15 cellular contexts compared by ENCODE assay signal in genomic region chr2:127643698-127644660, GRCh38. TPM values are rescaled to one million over a fixed set of nuclear protein-coding genes. Genes with fewer than 3 reads are reported as not detected.
DNase-seq lines count a peak whose midpoint lies in the region; ATAC-seq and TF ChIP-seq lines count a peak whose summit lies in the region.
"Had no signal": no experiment of that assay in that cellular context is flagged by ENCODE, and none has a peak within 500 bp of the region (broad histone marks: within the 10 kb centered on the region; RNA-seq: fewer than 3 reads in every experiment).

No MANE protein-coding gene starts in this region.

- no peaks in the 10 kb centered on the region for H3K27me3 ChIP-seq in tibial nerve
- H3K27me3 ChIP-seq: vagina had no signal

- H3K4me3 ChIP-seq in tibial nerve = no peak overlapping the region
- H3K4me3 ChIP-seq: vagina had no signal

- H3K4me3 Mint-ChIP-seq in activated naive CD4-positive, alpha-beta T cell treated with anti-CD3 and anti-CD28 coated beads, Interleukin-2, amount 50 U/mL, for 24 hours = no peak overlapping the region
- no peak overlapping the region for H3K4me3 Mint-ChIP-seq in activated T-helper 2 cell treated with anti-CD3 and anti-CD28 coated beads, Interferon-gamma antibody, Interleukin-2, Interleukin-4, amounts not matched to agents 10 μg/mL and 5 μg/mL and 100 μg/mL, durations not matched to agents 14 hours and 24 hours and 36 hours (ENCODE audit: low read depth)
- no peak overlapping the region for H3K4me3 Mint-ChIP-seq in memory B cell

- no peak for TF ChIP-seq CTCF in tibial nerve (IDR thresholded peaks at IDR 0.05)

- TF ChIP-seq POLR2A in tibial nerve (IDR thresholded peaks at IDR 0.05) = no peak

- no peaks in the 10 kb centered on the region for H3K36me3 Mint-ChIP-seq in activated naive CD4-positive, alpha-beta T cell treated with anti-CD3 and anti-CD28 coated beads, Interleukin-2, amount 50 U/mL, for 24 hours
- H3K36me3 Mint-ChIP-seq in activated T-helper 2 cell treated with anti-CD3 and anti-CD28 coated beads, Interferon-gamma antibody, Interleukin-2, Interleukin-4, amounts not matched to agents 10 μg/mL and 5 μg/mL and 100 μg/mL, durations not matched to agents 14 hours and 24 hours and 36 hours (ENCODE audit: low read depth) = no peaks in the 10 kb centered on the region
- H3K36me3 Mint-ChIP-seq in memory B cell = no peaks in the 10 kb centered on the region

- peaks cover 0 to 17% (median 0%) of the 10 kb centered on the region in 3 donors for H3K36me3 ChIP-seq in tibial nerve
- H3K36me3 ChIP-seq: vagina had no signal

- ATAC-seq in memory B cell (ENCODE audit: low read depth) = no peak

- H3K9me3 Mint-ChIP-seq in activated naive CD4-positive, alpha-beta T cell treated with anti-CD3 and anti-CD28 coated beads, Interleukin-2, amount 50 U/mL, for 24 hours = no peaks in the 10 kb centered on the region
- no peaks in the 10 kb centered on the region for H3K9me3 Mint-ChIP-seq in activated T-helper 2 cell treated with anti-CD3 and anti-CD28 coated beads, Interferon-gamma antibody, Interleukin-2, Interleukin-4, amounts not matched to agents 10 μg/mL and 5 μg/mL and 100 μg/mL, durations not matched to agents 14 hours and 24 hours and 36 hours
- H3K9me3 Mint-ChIP-seq in memory B cell = no peaks in the 10 kb centered on the region

- no peaks in the 10 kb centered on the region for H3K27me3 Mint-ChIP-seq in activated naive CD4-positive, alpha-beta T cell treated with anti-CD3 and anti-CD28 coated beads, Interleukin-2, amount 50 U/mL, for 24 hours
- no peaks in the 10 kb centered on the region for H3K27me3 Mint-ChIP-seq in activated T-helper 2 cell treated with anti-CD3 and anti-CD28 coated beads, Interferon-gamma antibody, Interleukin-2, Interleukin-4, amounts not matched to agents 10 μg/mL and 5 μg/mL and 100 μg/mL, durations not matched to agents 14 hours and 24 hours and 36 hours (ENCODE audit: low read depth)
- no peaks in the 10 kb centered on the region for H3K27me3 Mint-ChIP-seq in memory B cell

- no peak for TF ChIP-seq EP300 in tibial nerve (IDR thresholded peaks at IDR 0.05)

- intact Hi-C loops in activated T-helper 2 cell treated with anti-CD3 and anti-CD28 coated beads, Interferon-gamma antibody, Interleukin-2, Interleukin-4, amounts not matched to agents 10 μg/mL and 5 μg/mL and 100 μg/mL, durations not matched to agents 14 hours and 24 hours and 36 hours (cut with micrococcal nuclease) = loop anchor here (5.0 kb wide), 1 partner anchor 828 kb away; no protein-coding TSS in a partner anchor

- peaks cover 0 to 76% (median 15%) of the 10 kb centered on the region in 4 donors for H3K4me1 ChIP-seq in tibial nerve

- 84 to 85% methylated on average over 17 to 20 of the region's 20 CpGs for WGBS in tibial nerve, 2 donors

- no peaks in the 10 kb centered on the region for H3K9me3 ChIP-seq in tibial nerve
- H3K9me3 ChIP-seq: vagina had no signal

- peaks cover 51% of the 10 kb centered on the region for H3K4me1 Mint-ChIP-seq in activated naive CD4-positive, alpha-beta T cell treated with anti-CD3 and anti-CD28 coated beads, Interleukin-2, amount 50 U/mL, for 24 hours
- H3K4me1 Mint-ChIP-seq in activated T-helper 2 cell treated with anti-CD3 and anti-CD28 coated beads, Interferon-gamma antibody, Interleukin-2, Interleukin-4, amounts not matched to agents 10 μg/mL and 5 μg/mL and 100 μg/mL, durations not matched to agents 14 hours and 24 hours and 36 hours (ENCODE audit: low read depth) = peaks cover 7% of the 10 kb centered on the region
- peaks cover 39% of the 10 kb centered on the region for H3K4me1 Mint-ChIP-seq in memory B cell

- DNase-seq in activated naive CD4-positive, alpha-beta T cell treated with Interleukin-2 at 50 U/mL for 16 hours = no peak
- DNase-seq in activated T-helper 2 cell treated with anti-CD3 and anti-CD28 coated beads, Interferon-gamma antibody, Interleukin-2, Interleukin-4, amounts not matched to agents 10 μg/mL and 5 μg/mL and 100 μg/mL, durations not matched to agents 14 hours and 24 hours and 36 hours (ENCODE audit: low spot score) = no peak
- no peak for DNase-seq in memory B cell (ENCODE audit: low spot score in 2 of 2)
- DNase-seq in tibial nerve (ENCODE audit: low spot score in 2 of 2) = no peak
- no peak for DNase-seq in NCI-H2227 treated with DMSO at 0.1 percent for 48 hours (lab: John Stamatoyannopoulos, UW)
- no peak for DNase-seq in SKM-1 treated with dmso at 0.1 percent for 144 hours (lab: John Stamatoyannopoulos, UW; ENCODE audit: unreplicated experiment)
- DNase-seq in stimulated activated naive CD4-positive, alpha-beta T cell (lab: John Stamatoyannopoulos, UW) = no peak
- DNase-seq: activated gamma-delta T cell, DMS53, KG1, NCI-H1694 treated with DMSO at 0.1 percent for 48 hours had no signal

- peak overlapping the region; percentile 74 for H3K27ac Mint-ChIP-seq in activated naive CD4-positive, alpha-beta T cell treated with anti-CD3 and anti-CD28 coated beads, Interleukin-2, amount 50 U/mL, for 24 hours
- peak overlapping the region; percentile 33 for H3K27ac Mint-ChIP-seq in activated T-helper 2 cell treated with anti-CD3 and anti-CD28 coated beads, Interferon-gamma antibody, Interleukin-2, Interleukin-4, amounts not matched to agents 10 μg/mL and 5 μg/mL and 100 μg/mL, durations not matched to agents 14 hours and 24 hours and 36 hours
- H3K27ac Mint-ChIP-seq in memory B cell = peak overlapping the region; percentile 18

- H3K27ac ChIP-seq in tibial nerve = peak overlapping the region in 3 of 4 donors; percentile 77 to 92 (median 85)
- H3K27ac ChIP-seq: vagina had no signal

RNA-seq across cellular contexts. Expression of gene GPR17, which starts 2.0 kb away (rescaled TPM):
- total RNA-seq in activated T-helper 2 cell treated with anti-CD3 and anti-CD28 coated beads, Interferon-gamma antibody, Interleukin-2, Interleukin-4, amounts not matched to agents 10 μg/mL and 5 μg/mL and 100 μg/mL, durations not matched to agents 14 hours and 24 hours and 36 hours = not detected in 2 replicates
- 1 to 10 TPM; 1.1 to 1.6 (median 1.2) TPM for total RNA-seq in tibial nerve
- total RNA-seq: fibroblast of lung, myocyte, vagina had no signal

RNA-seq across cellular contexts. Expression of gene LIMS2, which starts 31.4 kb away (rescaled TPM):
- total RNA-seq in activated T-helper 2 cell treated with anti-CD3 and anti-CD28 coated beads, Interferon-gamma antibody, Interleukin-2, Interleukin-4, amounts not matched to agents 10 μg/mL and 5 μg/mL and 100 μg/mL, durations not matched to agents 14 hours and 24 hours and 36 hours = 8.2 and 8.8 TPM in 2 replicates
- 100 to 1,000 TPM in 2 of 4 donors, 10 to 100 TPM in 2; 86.1 to 111 (median 98.1) TPM for total RNA-seq in tibial nerve

RNA-seq across cellular contexts. Expression of gene SFT2D3, which starts 57.3 kb away (rescaled TPM):
- total RNA-seq in activated T-helper 2 cell treated with anti-CD3 and anti-CD28 coated beads, Interferon-gamma antibody, Interleukin-2, Interleukin-4, amounts not matched to agents 10 μg/mL and 5 μg/mL and 100 μg/mL, durations not matched to agents 14 hours and 24 hours and 36 hours = 4.5 and 5.9 TPM in 2 replicates
- total RNA-seq in tibial nerve = 10 to 100 TPM; 10.7 to 13.6 (median 12.4) TPM

Comparison
In these comparisons a context has a peak if more than half of its experiments do, and no peak if none do; other contexts are left out.
1. H3K27ac Mint-ChIP-seq: peak in every context shown above with its lines; median percentile 74 in activated naive CD4-positive, alpha-beta T cell treated with anti-CD3 and anti-CD28 coated beads, Interleukin-2, amount 50 U/mL, for 24 hours; 33 in activated T-helper 2 cell treated with anti-CD3 and anti-CD28 coated beads, Interferon-gamma antibody, Interleukin-2, Interleukin-4, amounts not matched to agents 10 μg/mL and 5 μg/mL and 100 μg/mL, durations not matched to agents 14 hours and 24 hours and 36 hours; 18 in memory B cell.